ENCODE assay signal across 1 cellular context in genomic region chr9:70137577-70137976, GRCh38.
TF ChIP-seq lines count a peak whose summit lies in the region.

No MANE protein-coding gene starts in this region.

TF ChIP-seq in IMR-90, 13 proteins besides CTCF, POLR2A, EP300 and RAD21:
- no peak for TF ChIP-seq RFX5 (IDR thresholded peaks at IDR 0.05; ENCODE audit: low read depth, low read length)
- TF ChIP-seq MAZ (IDR thresholded peaks at IDR 0.05; ENCODE audit: borderline replicate concordance, low read depth, low read length) = no peak
- TF ChIP-seq MAFK (IDR thresholded peaks at IDR 0.05; ENCODE audit: low read depth, low read length) = no peak
- no peak for TF ChIP-seq BHLHE40 (IDR thresholded peaks at IDR 0.05; ENCODE audit: low read depth, low read length)
- TF ChIP-seq CEBPB (IDR thresholded peaks at IDR 0.05; ENCODE audit: low read depth, low read length) = no peak
- no peak for TF ChIP-seq FOS (IDR thresholded peaks at IDR 0.05; ENCODE audit: low read depth, low read length)
- no peak for TF ChIP-seq USF2 (IDR thresholded peaks at IDR 0.05; ENCODE audit: low read depth, low read length)
- no peak for TF ChIP-seq MXI1 (IDR thresholded peaks at IDR 0.05; ENCODE audit: borderline replicate concordance, low read depth, low read length)
- TF ChIP-seq CHD1 (IDR thresholded peaks at IDR 0.05; ENCODE audit: low read depth, low read length) = no peak
- TF ChIP-seq SMC3 (IDR thresholded peaks at IDR 0.05; ENCODE audit: low read depth, low read length) = no peak
- TF ChIP-seq, protein P1, sequence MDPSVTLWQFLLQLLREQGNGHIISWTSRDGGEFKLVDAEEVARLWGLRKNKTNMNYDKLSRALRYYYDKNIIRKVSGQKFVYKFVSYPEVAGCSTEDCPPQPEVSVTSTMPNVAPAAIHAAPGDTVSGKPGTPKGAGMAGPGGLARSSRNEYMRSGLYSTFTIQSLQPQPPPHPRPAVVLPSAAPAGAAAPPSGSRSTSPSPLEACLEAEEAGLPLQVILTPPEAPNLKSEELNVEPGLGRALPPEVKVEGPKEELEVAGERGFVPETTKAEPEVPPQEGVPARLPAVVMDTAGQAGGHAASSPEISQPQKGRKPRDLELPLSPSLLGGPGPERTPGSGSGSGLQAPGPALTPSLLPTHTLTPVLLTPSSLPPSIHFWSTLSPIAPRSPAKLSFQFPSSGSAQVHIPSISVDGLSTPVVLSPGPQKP (IDR thresholded peaks at IDR 0.05; ENCODE audit: borderline replicate concordance, low read depth, low read length) = no peak
- no peak for TF ChIP-seq RCOR1 (IDR thresholded peaks at IDR 0.05; ENCODE audit: insufficient replicate concordance, low read length)
- no peak for TF ChIP-seq NFE2L2 (IDR thresholded peaks at IDR 0.05; ENCODE audit: low read depth, low read length)
TF ChIP-seq in IMR-90: peak in this region for 0.
